Comparison of ENCODE assay signal across 9 cellular contexts in the genomic region with DNA sequence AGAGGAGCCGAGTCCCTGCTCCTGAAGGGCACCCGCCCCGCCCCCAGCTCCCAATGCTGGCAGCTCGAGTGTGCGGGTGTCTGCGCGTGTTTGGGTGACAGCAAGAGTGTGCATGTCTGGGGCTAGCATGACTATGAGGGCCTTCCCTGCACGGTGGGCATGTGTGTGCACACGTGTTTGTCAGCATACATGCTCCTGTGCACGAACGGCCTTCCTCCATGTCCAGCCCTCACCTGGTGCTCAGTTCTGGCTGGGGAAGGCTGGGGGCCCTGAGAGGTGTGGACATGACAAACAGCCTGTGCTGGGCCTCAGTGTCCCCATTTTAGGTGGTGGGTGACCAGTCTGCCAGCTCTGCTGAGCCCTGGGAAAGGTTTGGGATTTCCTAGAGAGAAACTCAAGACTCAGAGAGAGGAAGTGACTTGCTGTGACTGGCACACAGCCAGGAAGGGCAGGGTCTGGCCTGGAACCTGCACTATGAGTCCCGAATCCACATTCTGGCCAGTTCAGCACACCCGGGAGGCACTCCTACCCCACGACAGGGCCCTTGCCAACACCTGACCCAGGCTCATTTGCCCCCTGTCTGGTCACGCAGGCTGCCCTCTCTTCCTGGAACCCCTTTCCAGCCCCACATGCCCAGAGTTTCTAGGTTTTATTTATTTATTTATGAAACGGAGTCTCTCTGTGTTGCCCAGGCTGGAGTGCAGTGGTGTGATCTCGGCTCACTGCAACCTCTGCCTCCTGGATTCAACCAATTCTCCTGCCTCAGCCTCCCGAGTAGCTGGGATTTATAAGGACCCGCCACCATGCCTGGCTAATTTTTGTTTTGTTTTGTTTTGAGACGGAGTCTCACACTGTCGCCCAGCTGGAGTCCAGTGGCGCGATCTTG. TPM values are rescaled to one million over a fixed set of nuclear protein-coding genes. Genes with fewer than 3 reads are reported as not detected.
DNase-seq lines count a peak whose midpoint lies in the region; ATAC-seq, FAIRE-seq and TF ChIP-seq lines count a peak whose summit lies in the region.
"Had no signal": no experiment of that assay in that cellular context is flagged by ENCODE, and none has a peak within 500 bp of the region (broad histone marks: within the 10 kb centered on the region; RNA-seq: fewer than 3 reads in every experiment).

No MANE protein-coding gene starts in this region.

- ATAC-seq in RWPE2 (ENCODE audit: low read depth) (peak; percentile 48), heart left ventricle (peak in 3 of 4 donors; percentile 19 to 44 (median 30)), GM18873 (IDR thresholded peaks at IDR 0.05; ENCODE audit: low FRiP score, unreplicated experiment) (no peak), GM19324 (IDR thresholded peaks at IDR 0.05; ENCODE audit: low FRiP score, unreplicated experiment) (no peak)

- H3K4me3 Mint-ChIP-seq in CD14-positive monocyte, result peak overlapping the region; percentile 65 to 78

- H3K27me3 ChIP-seq in RWPE2 (ENCODE audit: insufficient read depth, poor library complexity, severe bottlenecking) (peaks cover 27% of the 10 kb centered on the region), heart left ventricle (peaks cover 18 to 57% (median 35%) of the 10 kb centered on the region in 9 donors)

- H3K36me3 ChIP-seq in RWPE2 (ENCODE audit: low read depth) (no peaks in the 10 kb centered on the region), heart left ventricle (no peaks in the 10 kb centered on the region)
- H3K36me3 ChIP-seq: cardiac muscle cell had no signal

- H3K4me1 ChIP-seq in RWPE2 (ENCODE audit: insufficient read depth, poor library complexity, severe bottlenecking), result peaks cover 6% of the 10 kb centered on the region
- H3K4me1 ChIP-seq in heart left ventricle, result peaks cover 0 to 46% (median 22%) of the 10 kb centered on the region in 12 donors

- FAIRE-seq in GM18507 (lab: Jason Lieb, UNC), result peak; percentile 56

- H3K9me3 ChIP-seq in RWPE2 (ENCODE audit: severe bottlenecking), result no peaks in the 10 kb centered on the region
- H3K9me3 ChIP-seq in heart left ventricle, result no peaks in the 10 kb centered on the region

- H3K27ac ChIP-seq in RWPE2 (ENCODE audit: poor library complexity, severe bottlenecking), result no peak overlapping the region
- no peak overlapping the region for H3K27ac ChIP-seq in heart left ventricle
- H3K27ac ChIP-seq in coronary artery, result no peak overlapping the region
- H3K27ac ChIP-seq: cardiac muscle cell had no signal

- H3K36me3 Mint-ChIP-seq in CD14-positive monocyte, result peaks cover 2% of the 10 kb centered on the region in 2 donors

- no peak overlapping the region for H3K4me3 ChIP-seq in RWPE2 (ENCODE audit: severe bottlenecking)
- H3K4me3 ChIP-seq in heart left ventricle, result no peak overlapping the region
- no peak overlapping the region for H3K4me3 ChIP-seq in coronary artery
- H3K4me3 ChIP-seq: cardiac muscle cell had no signal

- intact Hi-C loops in CD14-positive monocyte (cut with micrococcal nuclease) (no loop called here), heart left ventricle (cut with DNase I) (no loop called here)

- DNase-seq in CD14-positive monocyte (ENCODE audit: low spot score), result peak; percentile 78
- DNase-seq in GM18507 (ENCODE audit: extremely low spot score, insufficient read length, low read depth), result no peak
- no peak for DNase-seq in RWPE2 (ENCODE audit: low spot score)
- peak; percentile 59 to 83 (median 65) for DNase-seq in heart left ventricle
- no peak for DNase-seq in coronary artery (ENCODE audit: low spot score)
- no peak for DNase-seq in NK-92 treated with Interleukin-12 subunit alpha and Interleukin-12 subunit beta, amount 100 ng/mL, for 24 hours (lab: John Stamatoyannopoulos, UW)

- H3K27me3 Mint-ChIP-seq in CD14-positive monocyte (ENCODE audit: low read depth in 3 of 3), result peaks cover 30 to 46% (median 39%) of the 10 kb centered on the region in 3 donors

- H3K27ac Mint-ChIP-seq in CD14-positive monocyte, result peak overlapping the region in 4 of 7 donors; percentile 33 to 78 (median 68)

- H3K9me3 Mint-ChIP-seq in CD14-positive monocyte, result peaks cover 0 to 13% (median 5%) of the 10 kb centered on the region in 7 donors

- H3K4me1 Mint-ChIP-seq in CD14-positive monocyte, result peaks cover 49% of the 10 kb centered on the region

- 54 to 61% (median 58%) methylated on average over 22 to 23 of the region's 23 CpGs for WGBS in heart left ventricle, 4 donors

- TF ChIP-seq CTCF in CD14-positive monocyte (IDR thresholded peaks at IDR 0.05) (no peak), RWPE2 (IDR thresholded peaks at IDR 0.05; ENCODE audit: poor library complexity, severe bottlenecking) (no peak), heart left ventricle (IDR thresholded peaks at IDR 0.05) (no peak), coronary artery (IDR thresholded peaks at IDR 0.05) (no peak)

- no peak for TF ChIP-seq POLR2A in heart left ventricle (IDR thresholded peaks at IDR 0.05)

RNA-seq across cellular contexts. Expression of a gene that starts 3.3 kb away (rescaled TPM):
- polyA plus RNA-seq in CD14-positive monocyte (not detected), heart left ventricle (1 to 10 TPM in 1 of 2 donors, not detected in 1; 1.7 TPM)
- 1 to 10 TPM in 4 of 9 donors, under 1 TPM in 5; 0.48 to 4.4 (median 1.00) TPM for total RNA-seq in heart left ventricle
- total RNA-seq: cardiac muscle cell had no signal
- polyA plus RNA-seq: cardiac muscle cell had no signal

RNA-seq across cellular contexts. Expression of a gene that starts 8.5 kb away (rescaled TPM):
- polyA plus RNA-seq in CD14-positive monocyte (not detected), heart left ventricle (under 1 TPM; 0.07 to 0.34 TPM)
- total RNA-seq in heart left ventricle, result under 1 TPM in 8 of 9 donors, not detected in 1; 0.35 to 0.61 (median 0.44) TPM

RNA-seq across cellular contexts. Expression of a gene that starts 28.8 kb away (rescaled TPM):
- polyA plus RNA-seq in CD14-positive monocyte (under 1 TPM in 1 of 2 donors, not detected in 1; 0.20 TPM), heart left ventricle (under 1 TPM; 0.30 to 0.79 TPM)
- total RNA-seq in heart left ventricle, result 1 to 10 TPM in 2 of 9 donors, under 1 TPM in 3, not detected in 4; 0.21 to 6.9 (median 0.52) TPM

RNA-seq across cellular contexts. Expression of a gene that starts 51.1 kb away (rescaled TPM):
- polyA plus RNA-seq in CD14-positive monocyte (under 1 TPM in 1 of 2 donors, not detected in 1; 0.06 TPM), heart left ventricle (under 1 TPM; 0.03 to 0.08 TPM)
- total RNA-seq in heart left ventricle, result under 1 TPM in 6 of 9 donors, not detected in 3; 0.07 to 0.53 (median 0.23) TPM

Comparison
In these comparisons a context has a peak if more than half of its experiments do, and no peak if none do; other contexts are left out.
1. DNase-seq: peak in CD14-positive monocyte (single experiment) and heart left ventricle (5 of 5); none in GM18507 (single experiment), RWPE2 (single experiment), coronary artery (single experiment) and NK-92 treated with Interleukin-12 subunit alpha and Interleukin-12 subunit beta, amount 100 ng/mL, for 24 hours (single experiment).
2. ATAC-seq: peak in RWPE2 (single experiment) and heart left ventricle (3 of 4); none in GM18873 (single experiment) and GM19324 (single experiment).